ENCODE assay signal across 9 cellular contexts in the genomic region with DNA sequence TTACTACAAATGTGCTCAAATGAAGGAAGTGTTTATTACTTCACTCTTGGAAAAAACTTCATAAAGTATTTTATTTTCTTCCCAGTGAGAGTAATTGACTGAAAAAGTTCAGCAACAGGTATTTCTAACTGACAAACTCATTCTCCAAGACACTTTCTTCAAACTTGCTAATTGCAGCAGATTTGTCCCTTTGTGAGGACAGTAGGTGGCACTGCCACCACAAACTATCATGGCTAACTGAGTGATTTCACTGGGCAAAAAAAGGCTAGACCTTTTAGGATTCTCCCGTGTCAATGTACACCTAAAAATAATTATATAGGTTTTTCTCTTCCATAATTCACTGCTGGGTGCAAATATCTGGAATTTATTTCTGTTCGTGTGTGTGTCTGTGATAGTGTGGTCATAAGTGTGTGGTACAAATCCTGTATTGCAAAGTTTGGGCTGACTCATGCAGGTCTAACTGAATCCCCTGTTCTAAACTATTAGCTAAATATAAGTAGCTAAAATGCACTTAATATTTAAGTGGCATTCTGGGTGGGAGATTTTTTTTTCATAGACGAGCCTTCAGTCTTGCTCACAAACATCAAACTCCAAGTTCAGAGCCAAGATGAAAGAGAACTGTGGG.
DNase-seq lines count a peak whose midpoint lies in the region; ATAC-seq lines count a peak whose summit lies in the region.
"Had no signal": no experiment of that assay in that cellular context is flagged by ENCODE, and none has a peak within 500 bp of the region (broad histone marks: within the 10 kb centered on the region; RNA-seq: fewer than 3 reads in every experiment).

No MANE protein-coding gene starts in this region.

- intact Hi-C loops in head of caudate nucleus (cut with DNase I): no loop called here

- no peak overlapping the region for H3K4me3 Mint-ChIP-seq in stimulated activated naive B cell treated with anti-CD40 and anti-IgM and Interleukin-4, amounts not matched to agents 10 μg/mL and 1 μg/mL and 100 μg/mL, for 72 hours

- ATAC-seq in stimulated activated naive B cell treated with anti-CD40 and anti-IgM and Interleukin-4, amounts not matched to agents 10 μg/mL and 1 μg/mL and 100 μg/mL, for 72 hours (replicated peaks): peak; percentile 44 to 55
- no peak for ATAC-seq in HG02623 (IDR thresholded peaks at IDR 0.05; ENCODE audit: unreplicated experiment)

- H3K27me3 Mint-ChIP-seq in stimulated activated naive B cell treated with anti-CD40 and anti-IgM and Interleukin-4, amounts not matched to agents 10 μg/mL and 1 μg/mL and 100 μg/mL, for 72 hours: peaks cover 47 to 66% of the 10 kb centered on the region in 2 donors

- no peak overlapping the region for H3K27ac Mint-ChIP-seq in stimulated activated naive B cell treated with anti-CD40 and anti-IgM and Interleukin-4, amounts not matched to agents 10 μg/mL and 1 μg/mL and 100 μg/mL, for 72 hours
- H3K27ac Mint-ChIP-seq: activated naive CD4-positive, alpha-beta T cell treated with anti-CD3 and anti-CD28 coated beads, Interleukin-2, amount 50 U/mL, for 72 hours had no signal

- H3K4me1 Mint-ChIP-seq in stimulated activated naive B cell treated with anti-CD40 and anti-IgM and Interleukin-4, amounts not matched to agents 10 μg/mL and 1 μg/mL and 100 μg/mL, for 72 hours: peaks cover 10 to 25% of the 10 kb centered on the region in 2 donors

- H3K9me3 Mint-ChIP-seq in stimulated activated naive B cell treated with anti-CD40 and anti-IgM and Interleukin-4, amounts not matched to agents 10 μg/mL and 1 μg/mL and 100 μg/mL, for 72 hours: no peaks in the 10 kb centered on the region
- H3K9me3 Mint-ChIP-seq: activated naive CD4-positive, alpha-beta T cell treated with anti-CD3 and anti-CD28 coated beads, Interleukin-2, amount 50 U/mL, for 72 hours had no signal

- H3K36me3 Mint-ChIP-seq in stimulated activated naive B cell treated with anti-CD40 and anti-IgM and Interleukin-4, amounts not matched to agents 10 μg/mL and 1 μg/mL and 100 μg/mL, for 72 hours: peaks cover 0 to 2% of the 10 kb centered on the region in 2 donors

- peak; percentile 20 for DNase-seq in activated CD8-positive, alpha-beta memory T cell treated with anti-CD3 and anti-CD28 coated beads, Interleukin-2, amount 50 U/mL, for 4 hours
- DNase-seq in activated CD8-positive, alpha-beta memory T cell treated with anti-CD3 and anti-CD28 coated beads for 24 hours: no peak
- DNase-seq in NAMALWA (ENCODE audit: low spot score) (peak; percentile 39), head of caudate nucleus (peak in 23 of 42 donors; percentile 8 to 62 (median 26)), KG1 (lab: John Stamatoyannopoulos, UW) (no peak)
- DNase-seq in activated effector memory CD4-positive, alpha-beta T cell treated with Interleukin-2 at 50 U/mL for 16 hours: peak; percentile 13
- DNase-seq in stimulated activated naive B cell treated with anti-CD40 and anti-IgM and Interleukin-4, amounts not matched to agents 10 μg/mL and 1 μg/mL and 100 μg/mL, for 72 hours: peak; percentile 8

Comparison
In these comparisons a context has a peak if more than half of its experiments do, and no peak if none do; other contexts are left out.
1. DNase-seq: peak in activated CD8-positive, alpha-beta memory T cell treated with anti-CD3 and anti-CD28 coated beads, Interleukin-2, amount 50 U/mL, for 4 hours (single experiment), NAMALWA (single experiment), activated effector memory CD4-positive, alpha-beta T cell treated with Interleukin-2 at 50 U/mL for 16 hours (single experiment), head of caudate nucleus (23 of 42) and stimulated activated naive B cell treated with anti-CD40 and anti-IgM and Interleukin-4, amounts not matched to agents 10 μg/mL and 1 μg/mL and 100 μg/mL, for 72 hours (single experiment); none in activated CD8-positive, alpha-beta memory T cell treated with anti-CD3 and anti-CD28 coated beads for 24 hours (single experiment) and KG1 (single experiment).